29 cellular contexts compared by ENCODE assay signal in the genomic region with DNA sequence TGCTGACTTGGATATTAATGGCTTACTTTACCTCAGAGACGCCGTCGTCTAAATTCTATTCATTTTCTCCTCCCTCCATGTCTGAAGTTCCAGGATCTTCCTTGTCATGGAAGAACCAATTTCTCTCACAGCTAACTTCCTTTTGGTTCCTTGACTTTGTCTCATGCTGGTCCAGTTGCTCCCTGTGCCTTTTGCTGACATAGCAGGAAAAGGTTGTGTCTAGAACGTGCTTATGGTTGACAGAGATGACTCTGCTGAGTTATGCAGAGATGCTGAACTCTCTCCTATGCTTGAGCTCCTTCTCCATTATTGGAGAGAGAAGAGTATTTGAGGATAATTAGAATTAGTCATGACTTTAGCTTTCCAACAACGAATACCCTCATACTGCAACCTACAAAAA.
"Had no signal": no experiment of that assay in that cellular context is flagged by ENCODE, and none has a peak within 500 bp of the region (broad histone marks: within the 10 kb centered on the region; RNA-seq: fewer than 3 reads in every experiment).

No MANE protein-coding gene starts in this region.

- H3K36me3 Mint-ChIP-seq: stimulated activated effector memory CD8-positive, alpha-beta T cell treated with anti-CD3 and anti-CD28 coated beads, Interleukin-12 subunit alpha, Interleukin-12 subunit beta, amount 100 ng/mL, for 72 hours; stimulated activated memory B cell treated with anti-CD40 and anti-IgM and Interleukin-4, amounts not matched to agents 10 μg/mL and 1 μg/mL and 100 μg/mL, for 72 hours; stimulated activated naive B cell treated with anti-CD40 and anti-IgM and Interleukin-4, amounts not matched to agents 10 μg/mL and 1 μg/mL and 100 μg/mL, for 72 hours; type B pancreatic cell had no signal

- H3K4me1 Mint-ChIP-seq: stimulated activated effector memory CD8-positive, alpha-beta T cell treated with anti-CD3 and anti-CD28 coated beads, Interleukin-12 subunit alpha, Interleukin-12 subunit beta, amount 100 ng/mL, for 72 hours; stimulated activated memory B cell treated with anti-CD40 and anti-IgM and Interleukin-4, amounts not matched to agents 10 μg/mL and 1 μg/mL and 100 μg/mL, for 72 hours; stimulated activated naive B cell treated with anti-CD40 and anti-IgM and Interleukin-4, amounts not matched to agents 10 μg/mL and 1 μg/mL and 100 μg/mL, for 72 hours; stimulated activated naive CD8-positive, alpha-beta T cell treated with anti-CD3 and anti-CD28 coated beads, Interleukin-15, amount 100 ng/mL, for 72 hours had no signal

- H3K36me3 ChIP-seq: stomach, suprapubic skin, thoracic aorta, thyroid gland, tibial artery, tibial nerve, transverse colon, upper lobe of left lung, upper lobe of right lung, uterus, vagina had no signal

- H3K27ac ChIP-seq: stomach, suprapubic skin, testis, thoracic aorta, thyroid gland, tibial artery, tibial nerve, transverse colon, upper lobe of left lung, upper lobe of right lung, uterus, vagina had no signal

- DNase-seq: stimulated activated CD4-positive, alpha-beta T cell treated with anti-CD3 and anti-CD28 coated beads, Interleukin-2, amount 100 ng/mL, for 48 hours; stimulated activated CD4-positive, alpha-beta T cell treated with anti-CD3 and anti-CD28 coated beads, Interleukin-4, amount 100 ng/mL, for 1 hour; stimulated activated CD4-positive, alpha-beta T cell treated with anti-CD3 and anti-CD28 coated beads, Interleukin-4, amount 100 ng/mL, for 24 hours; stimulated activated CD4-positive, alpha-beta T cell treated with anti-CD3 and anti-CD28 coated beads, Interleukin-4, amount 100 ng/mL, for 4 hours; stimulated activated CD8-positive, alpha-beta memory T cell treated with anti-CD3 and anti-CD28 coated beads, Interleukin-4, amount 100 ng/mL, for 48 hours; stimulated activated naive B cell treated with anti-CD40 and anti-IgM and Interleukin-4, amounts not matched to agents 10 μg/mL and 1 μg/mL and 100 μg/mL, for 72 hours; stimulated activated naive CD4-positive, alpha-beta T cell; stimulated activated naive CD4-positive, alpha-beta T cell treated with Interleukin-2 at 50 U/mL for 16 hours; stimulated activated naive CD8-positive, alpha-beta T cell treated with anti-CD3 and anti-CD28 coated beads, Interleukin-15, amount 100 ng/mL, for 72 hours; stimulated activated naive CD8-positive, alpha-beta T cell treated with anti-CD3 and anti-CD28 coated beads, Interleukin-15, Interleukin-2, amounts not matched to agents 100 U/mL and 50 U/mL, for 24 hours; stomach; substantia nigra; testis; thyroid gland; tibial artery; transverse colon; trophoblast cell; upper lobe of left lung; upper lobe of right lung; uterus had no signal

- H3K4me3 ChIP-seq: stomach, suprapubic skin, testis, thoracic aorta, thyroid gland, tibial artery, tibial nerve, transverse colon, upper lobe of left lung, upper lobe of right lung, uterus, vagina had no signal

- H3K9me3 ChIP-seq: stomach, suprapubic skin, testis, thoracic aorta, thyroid gland, tibial artery, tibial nerve, transverse colon, upper lobe of left lung, upper lobe of right lung, uterus, vagina had no signal

- H3K9me3 Mint-ChIP-seq: type B pancreatic cell had no signal

- H3K27me3 ChIP-seq: stomach, suprapubic skin, testis, thyroid gland, tibial artery, tibial nerve, transverse colon, upper lobe of left lung, upper lobe of right lung, uterus, vagina had no signal

- H3K4me1 ChIP-seq: stomach, suprapubic skin, testis, thyroid gland, tibial artery, tibial nerve, transverse colon, upper lobe of left lung, upper lobe of right lung, uterus, vagina had no signal

- H3K4me3 Mint-ChIP-seq: stimulated activated effector memory CD8-positive, alpha-beta T cell treated with anti-CD3 and anti-CD28 coated beads, Interleukin-12 subunit alpha, Interleukin-12 subunit beta, amount 100 ng/mL, for 72 hours; stimulated activated memory B cell treated with anti-CD40 and anti-IgM and Interleukin-4, amounts not matched to agents 10 μg/mL and 1 μg/mL and 100 μg/mL, for 72 hours; stimulated activated naive B cell treated with anti-CD40 and anti-IgM and Interleukin-4, amounts not matched to agents 10 μg/mL and 1 μg/mL and 100 μg/mL, for 72 hours; stimulated activated naive CD8-positive, alpha-beta T cell treated with anti-CD3 and anti-CD28 coated beads, Interleukin-15, amount 100 ng/mL, for 72 hours; stimulated activated naive CD8-positive, alpha-beta T cell treated with anti-CD3 and anti-CD28 coated beads, Interleukin-15, Interleukin-2, amounts not matched to agents 100 ng/mL and 50 ng/mL, for 24 hours; type B pancreatic cell had no signal

- H3K27ac Mint-ChIP-seq: stimulated activated effector memory CD8-positive, alpha-beta T cell treated with anti-CD3 and anti-CD28 coated beads, Interleukin-12 subunit alpha, Interleukin-12 subunit beta, amount 100 ng/mL, for 72 hours; stimulated activated memory B cell treated with anti-CD40 and anti-IgM and Interleukin-4, amounts not matched to agents 10 μg/mL and 1 μg/mL and 100 μg/mL, for 72 hours; stimulated activated naive B cell treated with anti-CD40 and anti-IgM and Interleukin-4, amounts not matched to agents 10 μg/mL and 1 μg/mL and 100 μg/mL, for 72 hours; stimulated activated naive CD8-positive, alpha-beta T cell treated with anti-CD3 and anti-CD28 coated beads, Interleukin-15, Interleukin-2, amounts not matched to agents 100 ng/mL and 50 ng/mL, for 24 hours; type B pancreatic cell had no signal

- H3K27me3 Mint-ChIP-seq: stimulated activated memory B cell treated with anti-CD40 and anti-IgM and Interleukin-4, amounts not matched to agents 10 μg/mL and 1 μg/mL and 100 μg/mL, for 72 hours; stimulated activated naive B cell treated with anti-CD40 and anti-IgM and Interleukin-4, amounts not matched to agents 10 μg/mL and 1 μg/mL and 100 μg/mL, for 72 hours; stimulated activated naive CD8-positive, alpha-beta T cell treated with anti-CD3 and anti-CD28 coated beads, Interleukin-15, amount 100 ng/mL, for 72 hours; stimulated activated naive CD8-positive, alpha-beta T cell treated with anti-CD3 and anti-CD28 coated beads, Interleukin-15, Interleukin-2, amounts not matched to agents 100 ng/mL and 50 ng/mL, for 24 hours; type B pancreatic cell had no signal

- ATAC-seq: stimulated activated effector memory CD8-positive, alpha-beta T cell treated with anti-CD3 and anti-CD28 coated beads, Interleukin-12 subunit alpha, Interleukin-12 subunit beta, amount 100 ng/mL, for 72 hours; stimulated activated memory B cell treated with anti-CD40 and anti-IgM and Interleukin-4, amounts not matched to agents 10 μg/mL and 1 μg/mL and 100 μg/mL, for 72 hours; stimulated activated naive B cell treated with anti-CD40 and anti-IgM and Interleukin-4, amounts not matched to agents 10 μg/mL and 1 μg/mL and 100 μg/mL, for 72 hours; stimulated activated naive CD8-positive, alpha-beta T cell treated with anti-CD3 and anti-CD28 coated beads, Interleukin-15, amount 100 ng/mL, for 72 hours; stimulated activated naive CD8-positive, alpha-beta T cell treated with anti-CD3 and anti-CD28 coated beads, Interleukin-15, Interleukin-2, amounts not matched to agents 100 U/mL and 50 U/mL, for 24 hours; upper lobe of right lung had no signal

- FAIRE-seq: urothelium cell line had no signal
